ENCODE assay signal across 8 cellular contexts in the genomic region with DNA sequence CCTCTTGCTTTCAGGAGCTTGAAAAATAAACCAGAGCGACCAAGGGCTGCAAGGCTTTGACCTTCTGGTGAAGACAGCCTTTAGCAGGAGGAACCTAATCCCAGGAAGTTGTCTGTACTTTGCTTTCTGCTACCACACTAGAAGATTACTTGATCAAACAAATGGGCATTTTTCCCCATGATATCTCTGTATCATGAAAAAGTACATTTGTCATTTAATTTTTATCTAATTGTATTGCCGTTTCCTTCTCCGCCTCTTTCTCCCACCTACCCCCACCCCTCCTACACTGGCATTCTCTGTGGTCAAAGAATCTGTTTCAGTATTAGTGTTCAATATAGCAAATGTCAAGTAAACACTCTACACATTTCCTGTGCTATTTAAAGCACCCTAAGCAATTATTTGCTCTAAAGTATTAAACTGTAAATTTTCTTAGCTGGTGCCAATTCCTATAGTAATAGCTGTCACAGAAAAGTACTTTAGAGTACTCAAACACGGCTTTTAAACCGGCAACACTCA.
DNase-seq lines count a peak whose midpoint lies in the region; ATAC-seq and TF ChIP-seq lines count a peak whose summit lies in the region.

No MANE protein-coding gene starts in this region.

- 0 out of 2 replicates have a peak overlapping the region, but pooled peaks have one; percentile 4 for H2AFZ ChIP-seq in MM.1S (ENCODE audit: low read length)

- H3K4me3 ChIP-seq in MM.1S (ENCODE audit: low read length) = peak overlapping the region; percentile 45

- peak overlapping the region; percentile 82; the same call in 1 of the 2 replicates for H3K27ac ChIP-seq in MM.1S (ENCODE audit: low read length)

- H3K9ac ChIP-seq in MM.1S (ENCODE audit: low read length) = peak overlapping the region; percentile 29; the same call in 1 of the 2 replicates

- H3K9me3 ChIP-seq in MM.1S (replicated peaks; ENCODE audit: insufficient read depth, low read length) = no peaks in the 10 kb centered on the region

- peak overlapping the region; percentile 53 for H3K4me2 ChIP-seq in MM.1S (ENCODE audit: low read depth, low read length)

- peaks cover 17% of the 10 kb centered on the region for H3K4me1 ChIP-seq in MM.1S (ENCODE audit: low read length)

- peaks cover 10% of the 10 kb centered on the region; the same call in 1 of the 2 replicates for H3F3A ChIP-seq in MM.1S (ENCODE audit: insufficient read depth, low read length)

- TF ChIP-seq CTCF in MM.1S (IDR thresholded peaks at IDR 0.05; ENCODE audit: low read length) = no peak

- ATAC-seq in GM18499 (IDR thresholded peaks at IDR 0.05; ENCODE audit: insufficient read depth, unreplicated experiment) = peak; percentile 94
- peak; percentile 99 for ATAC-seq in GM21576 (IDR thresholded peaks at IDR 0.05; ENCODE audit: unreplicated experiment)

- H3K9me2 ChIP-seq in MM.1S (replicated peaks; ENCODE audit: insufficient read depth, low read length) = no peaks in the 10 kb centered on the region

- no peaks in the 10 kb centered on the region for H3K27me3 ChIP-seq in MM.1S (replicated peaks; ENCODE audit: insufficient read depth, low read length)

- peaks cover 39% of the 10 kb centered on the region for H3K79me2 ChIP-seq in MM.1S (ENCODE audit: low read length)

- DNase-seq in MM.1S (peak; percentile 74), left kidney (ENCODE audit: low read depth, low spot score) (peak; percentile 42), foreskin melanocyte (no peak), SHP77 treated with DMSO at 0.1 percent for 48 hours (lab: John Stamatoyannopoulos, UW) (no peak), medulla oblongata (ENCODE audit: extremely low spot score) (no peak), NCI-H526 (lab: John Stamatoyannopoulos, UW) (no peak)

- H3K36me3 ChIP-seq in MM.1S (replicated peaks; ENCODE audit: insufficient read depth, low read length) = no peaks in the 10 kb centered on the region

- H4K20me1 ChIP-seq in MM.1S (ENCODE audit: insufficient read depth, low read length) = no peaks in the 10 kb centered on the region

Comparison
In these comparisons a context has a peak if more than half of its experiments do, and no peak if none do; other contexts are left out.
1. DNase-seq: peak in MM.1S (single experiment) and left kidney (single experiment); none in foreskin melanocyte (single experiment), SHP77 treated with DMSO at 0.1 percent for 48 hours (single experiment), medulla oblongata (single experiment) and NCI-H526 (0 of 2).